In genomic region chr7:4800487-4800886, GRCh38 we compare ENCODE assay signal across 24 cellular contexts.
"Had no signal": no experiment of that assay in that cellular context is flagged by ENCODE, and none has a peak within 500 bp of the region (broad histone marks: within the 10 kb centered on the region; RNA-seq: fewer than 3 reads in every experiment).

No MANE protein-coding gene starts in this region.

- H3K36me3 Mint-ChIP-seq: activated naive CD8-positive, alpha-beta T cell treated with anti-CD3 and anti-CD28 coated beads, Interleukin-2, amount 10 ng/mL, durations not matched to agents 7 days and 5 days; natural killer cell had no signal

- H3K4me3 Mint-ChIP-seq: activated naive CD4-positive, alpha-beta T cell treated with anti-CD3 and anti-CD28 coated beads for 36 hours; activated naive CD8-positive, alpha-beta T cell treated with anti-CD3 and anti-CD28 coated beads, Interleukin-2, amount 10 ng/mL, durations not matched to agents 7 days and 5 days; activated T-helper 1 cell treated with anti-CD3 and anti-CD28 coated beads, Interleukin-12 subunit alpha, Interleukin-12 subunit beta, Interleukin-2, Interleukin-4 antibody, amounts not matched to agents 30 ng/mL and 10 ng/mL and 1 ng/mL, durations not matched to agents 14 hours and 24 hours and 36 hours; brain; natural killer cell; neural progenitor cell had no signal

- H3K9me3 Mint-ChIP-seq: activated naive CD4-positive, alpha-beta T cell treated with anti-CD3 and anti-CD28 coated beads for 36 hours; activated naive CD8-positive, alpha-beta T cell treated with anti-CD3 and anti-CD28 coated beads, Interleukin-2, amount 10 ng/mL, durations not matched to agents 7 days and 5 days; activated T-helper 1 cell treated with anti-CD3 and anti-CD28 coated beads, Interleukin-12 subunit alpha, Interleukin-12 subunit beta, Interleukin-2, Interleukin-4 antibody, amounts not matched to agents 30 ng/mL and 10 ng/mL and 1 ng/mL, durations not matched to agents 14 hours and 24 hours and 36 hours; brain; natural killer cell; neural progenitor cell had no signal

- H3K36me3 ChIP-seq: ascending aorta, gastrocnemius medialis, neural progenitor cell, right lobe of liver had no signal

- H3K27ac ChIP-seq: ascending aorta, coronary artery, dorsolateral prefrontal cortex, gastrocnemius medialis, hepatocyte, neural progenitor cell, right lobe of liver, skin epidermis, tibial nerve had no signal

- H3K4me1 ChIP-seq: right lobe of liver had no signal

- DNase-seq: activated CD4-positive, alpha-beta T cell treated with anti-CD3 and anti-CD28 coated beads for 4 hours; activated CD4-positive, alpha-beta T cell treated with anti-CD3 and anti-CD28 coated beads, Interleukin-2, amount 50 U/mL, for 4 hours; activated effector memory CD4-positive, alpha-beta T cell treated with anti-CD3 and anti-CD28 coated beads, Interleukin-2, amount 50 U/mL, for 16 hours; activated naive CD4-positive, alpha-beta T cell treated with anti-CD3 and anti-CD28 coated beads for 36 hours; activated naive CD8-positive, alpha-beta T cell treated with anti-CD3 and anti-CD28 coated beads, Interleukin-2, amount 10 ng/mL, durations not matched to agents 7 days and 5 days; activated T-cell treated with anti-CD3 and anti-CD28 coated beads for 4 hours; dorsolateral prefrontal cortex; effector memory CD4-positive, alpha-beta T cell; gastrocnemius medialis; islet precursor cell; midbrain; natural killer cell; posterior cingulate gyrus; stimulated activated CD4-positive, alpha-beta T cell treated with anti-CD3 and anti-CD28 coated beads, Interleukin-12 subunit alpha, Interleukin-12 subunit beta, amount 100 ng/mL, for 4 hours; stimulated activated CD4-positive, alpha-beta T cell treated with anti-CD3 and anti-CD28 coated beads, Interleukin-4, amount 100 ng/mL, for 1 hour had no signal

- H3K27me3 Mint-ChIP-seq: activated naive CD8-positive, alpha-beta T cell treated with anti-CD3 and anti-CD28 coated beads, Interleukin-2, amount 10 ng/mL, durations not matched to agents 7 days and 5 days had no signal

- H3K27me3 ChIP-seq: ascending aorta, dorsolateral prefrontal cortex, gastrocnemius medialis, hepatocyte, neural progenitor cell, right lobe of liver, tibial nerve had no signal

- H3K4me1 Mint-ChIP-seq: activated naive CD8-positive, alpha-beta T cell treated with anti-CD3 and anti-CD28 coated beads, Interleukin-2, amount 10 ng/mL, durations not matched to agents 7 days and 5 days; brain; natural killer cell had no signal

- H3K27ac Mint-ChIP-seq: activated naive CD4-positive, alpha-beta T cell treated with anti-CD3 and anti-CD28 coated beads for 36 hours; activated naive CD8-positive, alpha-beta T cell treated with anti-CD3 and anti-CD28 coated beads, Interleukin-2, amount 10 ng/mL, durations not matched to agents 7 days and 5 days; activated T-helper 1 cell treated with anti-CD3 and anti-CD28 coated beads, Interleukin-12 subunit alpha, Interleukin-12 subunit beta, Interleukin-2, Interleukin-4 antibody, amounts not matched to agents 30 ng/mL and 10 ng/mL and 1 ng/mL, durations not matched to agents 14 hours and 24 hours and 36 hours; natural killer cell had no signal

- H3K9me3 ChIP-seq: ascending aorta, gastrocnemius medialis, right lobe of liver, tibial nerve had no signal

- ATAC-seq: gastrocnemius medialis had no signal

- H3K9ac ChIP-seq: neural progenitor cell had no signal

- H3K4me3 ChIP-seq: ascending aorta, coronary artery, dorsolateral prefrontal cortex, gastrocnemius medialis, hepatocyte, neural progenitor cell, right lobe of liver, skin epidermis, tibial nerve had no signal
